17 cellular contexts compared by ENCODE assay signal in genomic region chr4:1632109-1633104, GRCh38.
"Had no signal": no experiment of that assay in that cellular context is flagged by ENCODE, and none has a peak within 500 bp of the region (broad histone marks: within the 10 kb centered on the region; RNA-seq: fewer than 3 reads in every experiment).

No MANE protein-coding gene starts in this region.

- H3K27ac ChIP-seq: brain microvascular endothelial cell, gastroesophageal sphincter, pancreas, thyroid gland had no signal

- H3K36me3 ChIP-seq: brain microvascular endothelial cell, gastroesophageal sphincter, pancreas, thyroid gland had no signal

- FAIRE-seq: islet of Langerhans, pancreas had no signal

- H3K9me3 ChIP-seq: mucosa of descending colon, pancreas, thyroid gland had no signal

- H3K27me3 ChIP-seq: brain microvascular endothelial cell, pancreas, thyroid gland had no signal

- DNase-seq: activated CD4-positive, alpha-beta T cell treated with anti-CD3 and anti-CD28 coated beads, Interleukin-2, amount 50 U/mL, for 1 hour; activated CD8-positive, alpha-beta memory T cell treated with anti-CD3 and anti-CD28 coated beads for 24 hours; activated gamma-delta T cell treated with Interleukin-2 at 50 U/mL for 16 hours; amniotic stem cell; brain microvascular endothelial cell; effector memory CD8-positive, alpha-beta T cell; mucosa of descending colon; naive thymus-derived CD4-positive, alpha-beta T cell; pancreas; stimulated activated CD4-positive, alpha-beta T cell treated with anti-CD3 and anti-CD28 coated beads, Interleukin-2, amount 100 ng/mL, for 48 hours; stimulated activated naive B cell treated with anti-CD40 and anti-IgM and Interleukin-4, amounts not matched to agents 10 μg/mL and 1 μg/mL and 100 μg/mL, for 72 hours; T-helper 2 cell; thyroid gland had no signal

- ATAC-seq: activated CD4-positive, CD25-positive, alpha-beta regulatory T cell treated with anti-CD3 and anti-CD28 coated beads, Interleukin-2, amount 50 U/mL, for 24 hours; effector memory CD8-positive, alpha-beta T cell; gastroesophageal sphincter; left lobe of liver; mucosa of descending colon; naive thymus-derived CD4-positive, alpha-beta T cell; pancreas; stimulated activated naive B cell treated with anti-CD40 and anti-IgM and Interleukin-4, amounts not matched to agents 10 μg/mL and 1 μg/mL and 100 μg/mL, for 72 hours had no signal

- H3K4me1 ChIP-seq: gastroesophageal sphincter, pancreas, thyroid gland had no signal

- H3K4me3 ChIP-seq: gastroesophageal sphincter, mucosa of descending colon, pancreas, thyroid gland had no signal
